In genomic region chr14:39264057-39264456, GRCh38 we compare ENCODE assay signal across 32 cellular contexts.
"Had no signal": no experiment of that assay in that cellular context is flagged by ENCODE, and none has a peak within 500 bp of the region (broad histone marks: within the 10 kb centered on the region; RNA-seq: fewer than 3 reads in every experiment).

No MANE protein-coding gene starts in this region.

- H3K27me3 Mint-ChIP-seq: naive thymus-derived CD8-positive, alpha-beta T cell; natural killer cell treated with Interleukin-12 subunit alpha and Interleukin-12 subunit beta and Interleukin-15 and Interleukin-18, amount 100 ng/mL, for 72 hours; progenitor cell of endocrine pancreas; stimulated activated memory B cell treated with anti-CD40 and anti-IgM and Interleukin-4, amounts not matched to agents 10 μg/mL and 1 μg/mL and 100 μg/mL, for 72 hours; stimulated activated naive CD8-positive, alpha-beta T cell treated with anti-CD3 and anti-CD28 coated beads, Interleukin-15, amount 100 ng/mL, for 72 hours had no signal

- H3K4me1 ChIP-seq: parathyroid adenoma had no signal

- H3K27me3 ChIP-seq: ovary, spleen, suprapubic skin, testis, tibial artery, upper lobe of left lung, vagina had no signal

- H3K27ac ChIP-seq: ovary, parathyroid adenoma, skin epidermis, spleen, suprapubic skin, testis, tibial artery, upper lobe of left lung, vagina had no signal

- DNase-seq: naive thymus-derived CD8-positive, alpha-beta T cell; nephron progenitor cell; occipital lobe; ovary; posterior cingulate gyrus; psoas muscle; right cardiac atrium; spleen; stimulated activated CD4-positive, alpha-beta T cell treated with anti-CD3 and anti-CD28 coated beads, Interleukin-12 subunit alpha, Interleukin-12 subunit beta, amount 100 ng/mL, for 4 hours; stimulated activated CD4-positive, alpha-beta T cell treated with anti-CD3 and anti-CD28 coated beads, Interleukin-1b, Interleukin-23, amount 100 ng/mL, for 48 hours; stimulated activated CD4-positive, alpha-beta T cell treated with anti-CD3 and anti-CD28 coated beads, Interleukin-4, amount 100 ng/mL, for 1 hour; stimulated activated CD4-positive, alpha-beta T cell treated with anti-CD3 and anti-CD28 coated beads, Interleukin-4, amount 100 ng/mL, for 4 hours; stimulated activated CD8-positive, alpha-beta memory T cell treated with anti-CD3 and anti-CD28 coated beads, Interleukin-4, amount 100 ng/mL, for 48 hours; stimulated activated naive CD4-positive, alpha-beta T cell; stimulated activated naive CD8-positive, alpha-beta T cell treated with anti-CD3 and anti-CD28 coated beads, Interleukin-15, amount 100 ng/mL, for 72 hours; stimulated activated naive CD8-positive, alpha-beta T cell treated with anti-CD3 and anti-CD28 coated beads, Interleukin-15, Interleukin-2, amounts not matched to agents 100 U/mL and 50 U/mL, for 24 hours; substantia nigra; testis; tibial artery; trophoblast cell; upper lobe of left lung had no signal

- ATAC-seq: naive thymus-derived CD8-positive, alpha-beta T cell; natural killer cell treated with Interleukin-12 subunit alpha and Interleukin-12 subunit beta and Interleukin-15 and Interleukin-18, amount 100 ng/mL, for 72 hours; psoas muscle; right cardiac atrium; sciatic nerve; stimulated activated memory B cell treated with anti-CD40 and anti-IgM and Interleukin-4, amounts not matched to agents 10 μg/mL and 1 μg/mL and 100 μg/mL, for 72 hours; stimulated activated naive CD8-positive, alpha-beta T cell treated with anti-CD3 and anti-CD28 coated beads, Interleukin-15, amount 100 ng/mL, for 72 hours; stimulated activated naive CD8-positive, alpha-beta T cell treated with anti-CD3 and anti-CD28 coated beads, Interleukin-15, Interleukin-2, amounts not matched to agents 100 U/mL and 50 U/mL, for 24 hours had no signal

- H3K36me3 Mint-ChIP-seq: naive thymus-derived CD8-positive, alpha-beta T cell; natural killer cell treated with Interleukin-12 subunit alpha and Interleukin-12 subunit beta and Interleukin-15 and Interleukin-18, amount 100 ng/mL, for 72 hours; stimulated activated memory B cell treated with anti-CD40 and anti-IgM and Interleukin-4, amounts not matched to agents 10 μg/mL and 1 μg/mL and 100 μg/mL, for 72 hours had no signal

- H3K4me3 Mint-ChIP-seq: naive thymus-derived CD8-positive, alpha-beta T cell; natural killer cell treated with Interleukin-12 subunit alpha and Interleukin-12 subunit beta and Interleukin-15 and Interleukin-18, amount 100 ng/mL, for 72 hours; nephron progenitor cell; neural crest cell; stimulated activated memory B cell treated with anti-CD40 and anti-IgM and Interleukin-4, amounts not matched to agents 10 μg/mL and 1 μg/mL and 100 μg/mL, for 72 hours; stimulated activated naive CD8-positive, alpha-beta T cell treated with anti-CD3 and anti-CD28 coated beads, Interleukin-15, amount 100 ng/mL, for 72 hours had no signal

- FAIRE-seq: urothelium cell line had no signal

- H3K36me3 ChIP-seq: ovary, spleen, suprapubic skin, tibial artery, upper lobe of left lung, vagina had no signal

- H3K4me2 ChIP-seq: smooth muscle cell had no signal

- H3K9me3 ChIP-seq: ovary, suprapubic skin, testis, tibial artery, upper lobe of left lung, vagina had no signal

- H2AFZ ChIP-seq: parathyroid adenoma had no signal

- H3K27ac Mint-ChIP-seq: natural killer cell treated with Interleukin-12 subunit alpha and Interleukin-12 subunit beta and Interleukin-15 and Interleukin-18, amount 100 ng/mL, for 72 hours; nephron progenitor cell; progenitor cell of endocrine pancreas; stimulated activated memory B cell treated with anti-CD40 and anti-IgM and Interleukin-4, amounts not matched to agents 10 μg/mL and 1 μg/mL and 100 μg/mL, for 72 hours; stimulated activated naive CD8-positive, alpha-beta T cell treated with anti-CD3 and anti-CD28 coated beads, Interleukin-15, amount 100 ng/mL, for 72 hours had no signal

- H3K4me3 ChIP-seq: ovary, psoas muscle, skin epidermis, spleen, suprapubic skin, testis, tibial artery, upper lobe of left lung, vagina had no signal

- H3K9ac ChIP-seq: parathyroid adenoma had no signal
